5 cellular contexts compared by ENCODE assay signal in the genomic region with DNA sequence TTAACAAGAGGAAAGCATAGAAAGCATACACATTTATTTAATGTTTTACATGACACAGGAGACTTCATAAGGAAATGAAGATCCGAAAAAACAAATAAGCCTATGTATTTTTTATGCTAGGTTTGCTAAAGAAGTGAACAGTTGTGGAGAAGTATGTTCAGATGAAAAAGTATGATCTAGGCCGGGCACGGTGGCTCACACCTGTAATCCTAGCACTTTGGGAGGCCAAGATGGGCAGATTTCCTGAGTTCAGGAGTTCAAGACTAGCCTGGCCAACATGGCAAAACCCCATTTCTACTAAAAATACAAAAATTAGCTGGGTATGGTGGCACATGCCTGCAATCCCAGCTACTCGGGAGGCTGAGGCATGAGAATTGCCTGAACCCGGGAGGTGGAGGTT.
A peak's percentile ranks its signal among the peaks of the same experiment; 100 is the strongest.
DNase-seq lines count a peak whose midpoint lies in the region; ATAC-seq and TF ChIP-seq lines count a peak whose summit lies in the region.
"Not testable (repeated sequence)": the region's sequence is repeated elsewhere in the genome, so short reads cannot be mapped to it uniquely, and the experiment has no call there.

No MANE protein-coding gene starts in this region.

- H3K36me3 ChIP-seq in GM23338 (ENCODE audit: insufficient read depth), result not testable (repeated sequence)

- H3K36me3 Mint-ChIP-seq in GM23338 (ENCODE audit: low read depth); brain; neural crest cell (ENCODE audit: low read depth): not testable (repeated sequence)

- not testable (repeated sequence) for H3K4me3 Mint-ChIP-seq in GM23338, neural crest cell
- peak overlapping the region in 1 of 5 experiments; percentile 62 for H3K4me3 Mint-ChIP-seq in brain

- H3K4me1 Mint-ChIP-seq in GM23338 (peaks cover 14% of the 10 kb centered on the region), brain (peaks cover 29% of the 10 kb centered on the region), neural crest cell (peaks cover 28% of the 10 kb centered on the region)

- peaks cover 11% of the 10 kb centered on the region for H3K9me3 Mint-ChIP-seq in GM23338
- peaks cover 12 to 20% (median 19%) of the 10 kb centered on the region in 5 experiments for H3K9me3 Mint-ChIP-seq in brain
- H3K9me3 Mint-ChIP-seq in neural crest cell, result not testable (repeated sequence)

- H3K27ac Mint-ChIP-seq in GM23338, result not testable (repeated sequence)
- peak overlapping the region in 3 of 5 experiments; percentile 57 to 83 (median 72) for H3K27ac Mint-ChIP-seq in brain
- peak overlapping the region; percentile 93 for H3K27ac Mint-ChIP-seq in neural crest cell (ENCODE audit: unreplicated experiment)

- not testable (repeated sequence) for H3K27me3 ChIP-seq in GM23338 (ENCODE audit: insufficient read depth)

- not testable (repeated sequence) for H3K4me3 ChIP-seq in GM23338

- not testable (repeated sequence) for ATAC-seq in GM23338, sciatic nerve

- H3K79me2 ChIP-seq in GM23338 (replicated peaks; ENCODE audit: insufficient read depth), result not testable (repeated sequence)

- not testable (repeated sequence) for DNase-seq in GM23338 (ENCODE audit: low spot score); neural crest cell (ENCODE audit: low read depth, low spot score)
- DNase-seq in mesenteric fat pad (ENCODE audit: low spot score) (peak; percentile 43), sciatic nerve (ENCODE audit: low spot score) (peak; percentile 15)

- intact Hi-C loops in sciatic nerve (cut with DNase I), result not testable (repeated sequence)

- H2AFZ ChIP-seq in GM23338, result peak overlapping the region; percentile 64; the same call in 1 of the 2 replicates

- H3K4me1 ChIP-seq in GM23338 (ENCODE audit: insufficient read depth), result not testable (repeated sequence)

- H3K4me2 ChIP-seq in GM23338, result not testable (repeated sequence)

- H3F3A ChIP-seq in GM23338 (replicated peaks; ENCODE audit: low read depth), result not testable (repeated sequence)

- not testable (repeated sequence) for H3K27ac ChIP-seq in GM23338 (ENCODE audit: low read depth)

- H3K27me3 Mint-ChIP-seq in GM23338 (ENCODE audit: insufficient read depth, low read depth, poor library complexity); brain: not testable (repeated sequence)
- peaks cover 17% of the 10 kb centered on the region for H3K27me3 Mint-ChIP-seq in neural crest cell (ENCODE audit: low read depth)

- not testable (repeated sequence) for H4K20me1 ChIP-seq in GM23338 (replicated peaks; ENCODE audit: insufficient read depth)

- not testable (repeated sequence) for TF ChIP-seq CTCF in GM23338 (conservative IDR thresholded peaks at IDR 0.05; ENCODE audit: low read depth in 2 of 2); brain (conservative IDR thresholded peaks at IDR 0.05); neural crest cell (conservative IDR thresholded peaks at IDR 0.05)

- H3K9me2 ChIP-seq in GM23338 (ENCODE audit: insufficient read depth), result not testable (repeated sequence)
